ENCODE assay signal across 9 cellular contexts in the genomic region with DNA sequence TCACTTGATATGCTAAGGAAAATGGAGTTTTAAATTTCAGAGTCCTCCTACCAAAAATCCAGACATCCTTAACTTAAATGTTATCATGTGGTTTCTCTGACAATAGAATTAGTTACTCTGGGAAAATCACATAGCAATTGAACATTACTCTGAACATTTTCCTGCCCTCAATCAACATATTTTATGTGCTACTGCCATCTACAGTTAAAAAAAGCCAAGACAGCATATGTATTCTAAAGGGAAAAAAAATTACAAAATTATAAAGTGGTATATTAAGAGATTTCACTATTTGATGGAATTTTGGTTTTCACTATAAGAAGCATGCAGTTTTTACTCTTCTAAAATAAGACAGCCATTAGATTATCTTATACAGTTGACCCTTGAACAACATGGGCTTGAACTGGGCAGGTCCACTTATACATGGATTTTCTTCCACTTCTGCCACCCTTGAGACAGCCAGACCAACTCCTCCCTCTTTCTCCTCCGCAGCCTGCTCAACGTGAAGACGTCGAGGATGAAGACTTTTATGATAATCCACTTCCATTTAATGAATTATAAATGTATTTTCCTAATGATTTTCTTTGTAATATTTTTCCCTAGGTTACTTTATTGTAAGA.
DNase-seq lines count a peak whose midpoint lies in the region; ATAC-seq and TF ChIP-seq lines count a peak whose summit lies in the region.
"Had no signal": no experiment of that assay in that cellular context is flagged by ENCODE, and none has a peak within 500 bp of the region (broad histone marks: within the 10 kb centered on the region; RNA-seq: fewer than 3 reads in every experiment).

No MANE protein-coding gene starts in this region.

- ATAC-seq in HG03571 (IDR thresholded peaks at IDR 0.05; ENCODE audit: unreplicated experiment), result no peak
- no peak for ATAC-seq in GM19324 (IDR thresholded peaks at IDR 0.05; ENCODE audit: low FRiP score, unreplicated experiment)
- ATAC-seq: effector memory CD8-positive, alpha-beta T cell had no signal

- H3K4me3 ChIP-seq in GM12865 (ENCODE audit: low read depth, low read length) (no peak overlapping the region), OCI-LY3 (ENCODE audit: low read length) (no peak overlapping the region)

- H3K9me3 ChIP-seq in OCI-LY3 (ENCODE audit: insufficient read depth, low read length), result no peaks in the 10 kb centered on the region

- H3K4me1 ChIP-seq in OCI-LY3 (ENCODE audit: low read length), result no peaks in the 10 kb centered on the region

- no peak overlapping the region for H3K9ac ChIP-seq in OCI-LY3 (ENCODE audit: low read length)

- DNase-seq in GM12865 (ENCODE audit: low read depth) (no peak), fibroblast of peridontal ligament (ENCODE audit: extremely low read depth) (peak; percentile 70), islet precursor cell (no peak), putamen (ENCODE audit: low spot score) (no peak)
- DNase-seq: effector memory CD8-positive, alpha-beta T cell had no signal

- H3K79me2 ChIP-seq in OCI-LY3 (ENCODE audit: low read length), result no peaks in the 10 kb centered on the region

- H4K20me1 ChIP-seq in OCI-LY3 (ENCODE audit: insufficient read depth, low read length), result no peaks in the 10 kb centered on the region

- peak; percentile 57 for TF ChIP-seq CTCF in 22Rv1 (IDR thresholded peaks at IDR 0.05)
- TF ChIP-seq CTCF in GM12865 (IDR thresholded peaks at IDR 0.05; ENCODE audit: insufficient read depth, low read depth, low read length, missing control alignments), result peak; percentile 24
- TF ChIP-seq CTCF in OCI-LY3 (IDR thresholded peaks at IDR 0.05; ENCODE audit: low read depth, low read length), result peak; percentile 53

- H3K27ac ChIP-seq in 22Rv1 (no peak overlapping the region), OCI-LY3 (ENCODE audit: low read length) (no peak overlapping the region)

- H3K36me3 ChIP-seq in OCI-LY3 (replicated peaks; ENCODE audit: low read depth, low read length), result no peaks in the 10 kb centered on the region

- no peaks in the 10 kb centered on the region for H3K27me3 ChIP-seq in OCI-LY3 (ENCODE audit: low read depth, low read length)

- H3K4me2 ChIP-seq in OCI-LY3 (ENCODE audit: low read length), result no peak overlapping the region

- H2AFZ ChIP-seq in OCI-LY3 (ENCODE audit: low read depth, low read length), result no peak overlapping the region
